ENCODE assay signal across 8 cellular contexts in the genomic region with DNA sequence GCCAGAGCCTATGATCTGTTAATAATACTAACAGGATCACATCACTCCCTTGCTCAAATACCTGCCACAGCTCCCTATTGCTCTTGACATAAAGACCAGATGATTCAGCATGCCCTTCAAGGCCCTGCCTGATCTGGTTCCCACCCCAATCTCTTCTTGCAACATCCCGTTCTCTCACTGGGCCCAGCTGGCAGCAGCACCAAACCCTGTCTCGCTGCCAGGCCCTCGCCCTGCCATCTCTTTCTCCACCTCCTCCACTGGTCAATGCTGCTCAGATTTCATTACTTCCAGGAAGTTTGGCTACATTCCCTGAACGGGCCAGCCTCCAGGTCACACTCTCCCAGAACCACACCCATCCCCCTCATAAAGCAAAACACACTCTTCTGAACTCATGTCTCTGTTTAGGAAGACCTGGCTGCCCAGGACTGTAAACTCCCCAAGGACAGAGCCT. TPM values are rescaled to one million over a fixed set of nuclear protein-coding genes. Genes with fewer than 3 reads are reported as not detected.
A peak's percentile ranks its signal among the peaks of the same experiment; 100 is the strongest.
DNase-seq lines count a peak whose midpoint lies in the region; ATAC-seq, FAIRE-seq and TF ChIP-seq lines count a peak whose summit lies in the region.

No MANE protein-coding gene starts in this region.

- no peaks in the 10 kb centered on the region for H3K27me3 ChIP-seq in heart right ventricle
- no peaks in the 10 kb centered on the region for H3K27me3 ChIP-seq in skeletal muscle satellite cell (ENCODE audit: control insufficient read depth, insufficient read depth, low read length)

- no peak overlapping the region for H3K4me3 ChIP-seq in heart right ventricle
- H3K4me3 ChIP-seq in skeletal muscle satellite cell (ENCODE audit: low read length): no peak overlapping the region

- intact Hi-C loops in heart right ventricle (cut with DNase I): no loop called here

- DNase-seq in GM04504 (ENCODE audit: low read depth) (peak; percentile 91), SW480 (ENCODE audit: low spot score) (peak; percentile 54), heart right ventricle (peak; percentile 79 to 85), D721Med (ENCODE audit: insufficient read length, low spot score) (no peak), epidermal melanocyte (ENCODE audit: insufficient read length, low spot score) (no peak), HuH-7.5 (ENCODE audit: low spot score) (no peak)
- no peak for DNase-seq in stimulated activated CD4-positive, alpha-beta T cell treated with anti-CD3 and anti-CD28 coated beads, Interleukin-2, amount 100 ng/mL, for 48 hours

- H3K4me1 ChIP-seq in heart right ventricle (peaks cover 0 to 23% (median 9%) of the 10 kb centered on the region in 9 donors), skeletal muscle satellite cell (ENCODE audit: control insufficient read depth, insufficient read depth, low read length) (peaks cover 10% of the 10 kb centered on the region)

- TF ChIP-seq CTCF in heart right ventricle (IDR thresholded peaks at IDR 0.05): no peak
- no peak for TF ChIP-seq CTCF in D721Med (IDR thresholded peaks at IDR 0.05; ENCODE audit: insufficient read depth, missing control alignments)

- H3K9me3 ChIP-seq in heart right ventricle (no peaks in the 10 kb centered on the region), skeletal muscle satellite cell (replicated peaks; ENCODE audit: low read length) (no peaks in the 10 kb centered on the region)

- ATAC-seq in heart right ventricle: peak; percentile 84 to 97 (median 92)

- H3K36me3 ChIP-seq in heart right ventricle: peaks cover 0 to 3% (median 0%) of the 10 kb centered on the region in 9 donors
- no peaks in the 10 kb centered on the region for H3K36me3 ChIP-seq in skeletal muscle satellite cell (ENCODE audit: insufficient read depth, low read length)

- FAIRE-seq in D721Med (lab: Jason Lieb, UNC): no peak

- H3K9ac ChIP-seq in skeletal muscle satellite cell (ENCODE audit: low read depth, low read length): no peak overlapping the region

- 13 to 19% methylated on average over 4 of the region's 4 CpGs for WGBS in heart right ventricle, 2 donors

- H3K4me2 ChIP-seq in skeletal muscle satellite cell (ENCODE audit: low read length): peak overlapping the region; percentile 11

- peak overlapping the region in 9 of 10 donors; percentile 10 to 70 (median 51) for H3K27ac ChIP-seq in heart right ventricle

RNA-seq across cellular contexts. Expression of a gene that starts 8.6 kb away (rescaled TPM):
- total RNA-seq in heart right ventricle: 10 to 100 TPM; 49.9 to 77.8 (median 65.2) TPM
- polyA plus RNA-seq in heart right ventricle: 10 to 100 TPM; 43.7 to 96.7 TPM
- total RNA-seq in skeletal muscle satellite cell (2012; rRNA removed): 41.3 and 48.7 TPM in 2 replicates

RNA-seq across cellular contexts. Expression of a gene that starts 16.9 kb away (rescaled TPM):
- 1 to 10 TPM; 1.1 to 5.3 (median 3.1) TPM for total RNA-seq in heart right ventricle
- 1 to 10 TPM; 2.4 to 2.7 TPM for polyA plus RNA-seq in heart right ventricle
- 1.1 and 1.5 TPM in 2 replicates for total RNA-seq in skeletal muscle satellite cell (2012; rRNA removed)

RNA-seq across cellular contexts. Expression of a gene that starts 49.0 kb away (rescaled TPM):
- 10 to 100 TPM; 18.5 to 70.6 (median 25.1) TPM for total RNA-seq in heart right ventricle
- polyA plus RNA-seq in heart right ventricle: 10 to 100 TPM; 29.3 to 29.5 TPM
- 12.9 and 16.0 TPM in 2 replicates for total RNA-seq in skeletal muscle satellite cell (2012; rRNA removed)

RNA-seq across cellular contexts. Expression of a gene that starts 52.8 kb away (rescaled TPM):
- total RNA-seq in heart right ventricle: 100 to 1,000 TPM in 1 of 10 donors, 10 to 100 TPM in 9; 55.4 to 123 (median 73.7) TPM
- polyA plus RNA-seq in heart right ventricle: 100 to 1,000 TPM in 1 of 2 donors, 10 to 100 TPM in 1; 59.6 to 192 TPM
- total RNA-seq in skeletal muscle satellite cell (2012; rRNA removed): 45.7 and 55.3 TPM in 2 replicates

Comparison
In these comparisons a context has a peak if more than half of its experiments do, and no peak if none do; other contexts are left out.
1. DNase-seq: peak in GM04504 (single experiment), SW480 (single experiment) and heart right ventricle (2 of 2); none in D721Med (single experiment), stimulated activated CD4-positive, alpha-beta T cell treated with anti-CD3 and anti-CD28 coated beads, Interleukin-2, amount 100 ng/mL, for 48 hours (0 of 2), epidermal melanocyte (single experiment) and HuH-7.5 (single experiment).